In genomic region chr19:56085571-56086275, GRCh38 we compare ENCODE assay signal across 4 cellular contexts.
A peak's percentile ranks its signal among the peaks of the same experiment; 100 is the strongest.
TF ChIP-seq lines count a peak whose summit lies in the region.

No MANE protein-coding gene starts in this region.

TF ChIP-seq in A549, 52 proteins besides CTCF, POLR2A, EP300 and RAD21:
- TF ChIP-seq ZFP36 (IDR thresholded peaks at IDR 0.05; ENCODE audit: borderline replicate concordance, partially characterized antibody), result peak; percentile 74
- no peak for TF ChIP-seq ZSCAN20 (CRISPR knock-in tag; IDR thresholded peaks at IDR 0.05)

TF ChIP-seq in HEK293, 187 proteins besides CTCF, POLR2A, EP300 and RAD21:
- TF ChIP-seq, protein P1, sequence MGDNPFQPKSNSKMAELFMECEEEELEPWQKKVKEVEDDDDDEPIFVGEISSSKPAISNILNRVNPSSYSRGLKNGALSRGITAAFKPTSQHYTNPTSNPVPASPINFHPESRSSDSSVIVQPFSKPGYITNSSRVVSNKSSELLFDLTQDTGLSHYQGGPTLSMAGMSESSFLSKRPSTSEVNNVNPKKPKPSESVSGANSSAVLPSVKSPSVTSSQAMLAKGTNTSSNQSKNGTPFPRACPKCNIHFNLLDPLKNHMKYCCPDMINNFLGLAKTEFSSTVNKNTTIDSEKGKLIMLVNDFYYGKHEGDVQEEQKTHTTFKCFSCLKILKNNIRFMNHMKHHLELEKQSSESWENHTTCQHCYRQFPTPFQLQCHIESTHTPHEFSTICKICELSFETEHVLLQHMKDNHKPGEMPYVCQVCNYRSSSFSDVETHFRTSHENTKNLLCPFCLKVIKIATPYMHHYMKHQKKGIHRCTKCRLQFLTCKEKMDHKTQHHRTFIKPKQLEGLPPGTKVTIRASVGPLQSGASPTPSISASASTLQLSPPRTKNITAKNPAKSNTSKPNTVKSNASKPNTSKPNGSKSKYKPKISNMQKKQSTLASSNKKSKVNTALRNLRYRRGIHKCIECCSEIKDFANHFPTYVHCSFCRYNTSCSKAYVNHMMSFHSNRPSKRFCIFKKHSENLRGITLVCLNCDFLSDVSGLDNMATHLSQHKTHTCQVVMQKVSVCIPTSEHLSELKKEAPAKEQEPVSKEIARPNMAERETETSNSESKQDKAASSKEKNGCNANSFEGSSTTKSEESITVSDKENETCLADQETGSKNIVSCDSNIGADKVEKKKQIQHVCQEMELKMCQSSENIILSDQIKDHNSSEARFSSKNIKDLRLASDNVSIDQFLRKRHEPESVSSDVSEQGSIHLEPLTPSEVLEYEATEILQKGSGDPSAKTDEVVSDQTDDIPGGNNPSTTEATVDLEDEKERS (tag by site-specific recombination; IDR thresholded peaks at IDR 0.05), result no peak
- TF ChIP-seq ZNF548 (tag by site-specific recombination; IDR thresholded peaks at IDR 0.05) (no peak), EGR2 (tag by site-specific recombination; IDR thresholded peaks at IDR 0.05; ENCODE audit: low read depth) (no peak), ZNF768 (tag by site-specific recombination; IDR thresholded peaks at IDR 0.05) (peak; percentile 77), ZNF560 (tag by site-specific recombination; IDR thresholded peaks at IDR 0.05; ENCODE audit: borderline replicate concordance) (no peak), ZNF707 (tag by site-specific recombination; IDR thresholded peaks at IDR 0.05) (no peak), ZNF341 (tag by site-specific recombination; IDR thresholded peaks at IDR 0.05; ENCODE audit: low read depth) (no peak)
- TF ChIP-seq, protein P2, sequence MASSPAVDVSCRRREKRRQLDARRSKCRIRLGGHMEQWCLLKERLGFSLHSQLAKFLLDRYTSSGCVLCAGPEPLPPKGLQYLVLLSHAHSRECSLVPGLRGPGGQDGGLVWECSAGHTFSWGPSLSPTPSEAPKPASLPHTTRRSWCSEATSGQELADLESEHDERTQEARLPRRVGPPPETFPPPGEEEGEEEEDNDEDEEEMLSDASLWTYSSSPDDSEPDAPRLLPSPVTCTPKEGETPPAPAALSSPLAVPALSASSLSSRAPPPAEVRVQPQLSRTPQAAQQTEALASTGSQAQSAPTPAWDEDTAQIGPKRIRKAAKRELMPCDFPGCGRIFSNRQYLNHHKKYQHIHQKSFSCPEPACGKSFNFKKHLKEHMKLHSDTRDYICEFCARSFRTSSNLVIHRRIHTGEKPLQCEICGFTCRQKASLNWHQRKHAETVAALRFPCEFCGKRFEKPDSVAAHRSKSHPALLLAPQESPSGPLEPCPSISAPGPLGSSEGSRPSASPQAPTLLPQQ (tag by site-specific recombination; IDR thresholded peaks at IDR 0.05), result no peak
- TF ChIP-seq, protein P3, sequence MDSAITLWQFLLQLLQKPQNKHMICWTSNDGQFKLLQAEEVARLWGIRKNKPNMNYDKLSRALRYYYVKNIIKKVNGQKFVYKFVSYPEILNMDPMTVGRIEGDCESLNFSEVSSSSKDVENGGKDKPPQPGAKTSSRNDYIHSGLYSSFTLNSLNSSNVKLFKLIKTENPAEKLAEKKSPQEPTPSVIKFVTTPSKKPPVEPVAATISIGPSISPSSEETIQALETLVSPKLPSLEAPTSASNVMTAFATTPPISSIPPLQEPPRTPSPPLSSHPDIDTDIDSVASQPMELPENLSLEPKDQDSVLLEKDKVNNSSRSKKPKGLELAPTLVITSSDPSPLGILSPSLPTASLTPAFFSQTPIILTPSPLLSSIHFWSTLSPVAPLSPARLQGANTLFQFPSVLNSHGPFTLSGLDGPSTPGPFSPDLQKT (IDR thresholded peaks at IDR 0.05; ENCODE audit: borderline replicate concordance, low read depth, low read length), result no peak
TF ChIP-seq in HEK293: peak in this region for 1.

TF ChIP-seq in K562, 482 proteins besides CTCF, POLR2A, EP300 and RAD21 (continues in another document):
- no peak for TF ChIP-seq ZNF197 (CRISPR knock-in tag; IDR thresholded peaks at IDR 0.05; ENCODE audit: low read depth)
- no peak for TF ChIP-seq KLF1 (tag; IDR thresholded peaks at IDR 0.05)
- TF ChIP-seq KAT7 (CRISPR knock-in tag; IDR thresholded peaks at IDR 0.05; ENCODE audit: borderline replicate concordance), result no peak
- TF ChIP-seq KDM1A (IDR thresholded peaks at IDR 0.05), result peak; percentile 24 to 72; a peak in 3 of 4 replicates
- TF ChIP-seq TOE1 (IDR thresholded peaks at IDR 0.05; ENCODE audit: borderline replicate concordance), result no peak
- TF ChIP-seq TOE1 (CRISPR knock-in tag; IDR thresholded peaks at IDR 0.05; ENCODE audit: borderline replicate concordance, low read depth), result no peak
- TF ChIP-seq KAT2B (IDR thresholded peaks at IDR 0.05; ENCODE audit: low read depth, low read length), result no peak
- TF ChIP-seq ADNP (tag; IDR thresholded peaks at IDR 0.05), result no peak
- 0 out of 4 replicates have a peak, but pooled peaks of 1 of the 2 experiments have one; percentile 29 for TF ChIP-seq RCOR1 (IDR thresholded peaks at IDR 0.05; ENCODE audit: borderline replicate concordance in 1 of 2, low read depth in 2 of 2, low read length in 2 of 2)
- 0 out of 2 replicates have a peak, but pooled peaks have one; percentile 24 for TF ChIP-seq HDAC2 (IDR thresholded peaks at IDR 0.05)
- no peak for TF ChIP-seq ZNF277 (CRISPR knock-in tag; IDR thresholded peaks at IDR 0.05; ENCODE audit: borderline replicate concordance)
- no peak for TF ChIP-seq HLTF (IDR thresholded peaks at IDR 0.05)
- TF ChIP-seq MTA1 (IDR thresholded peaks at IDR 0.05; ENCODE audit: borderline replicate concordance), result no peak
- no peak for TF ChIP-seq ZFP1 (CRISPR knock-in tag; IDR thresholded peaks at IDR 0.05)
- TF ChIP-seq CEBPZ (IDR thresholded peaks at IDR 0.05; ENCODE audit: borderline replicate concordance, low read depth, low read length), result no peak
- TF ChIP-seq NFRKB (IDR thresholded peaks at IDR 0.05; ENCODE audit: low read depth), result no peak
- TF ChIP-seq ZNF134 (CRISPR knock-in tag; conservative IDR thresholded peaks at IDR 0.05), result no peak
- no peak for TF ChIP-seq GTF2A2 (tag; IDR thresholded peaks at IDR 0.05)
- no peak for TF ChIP-seq SIN3A (IDR thresholded peaks at IDR 0.05; ENCODE audit: borderline replicate concordance in 2 of 2, control insufficient read depth in 1 of 2, low read depth in 2 of 2, low read length in 2 of 2)
- peak; percentile 86 for TF ChIP-seq ZFP36 (IDR thresholded peaks at IDR 0.05; ENCODE audit: low read depth, low read length, partially characterized antibody)
- peak; percentile 89 for TF ChIP-seq RBM25 (IDR thresholded peaks at IDR 0.05; ENCODE audit: low read depth, low read length, severe bottlenecking)
- TF ChIP-seq POLR2AphosphoS2 (IDR thresholded peaks at IDR 0.05; ENCODE audit: low read length), result no peak

TF ChIP-seq in HepG2, 621 proteins besides CTCF, POLR2A, EP300 and RAD21:
- no peak for TF ChIP-seq ZSCAN9 (CRISPR knock-in tag; IDR thresholded peaks at IDR 0.05; ENCODE audit: borderline replicate concordance)
- TF ChIP-seq, protein P4, sequence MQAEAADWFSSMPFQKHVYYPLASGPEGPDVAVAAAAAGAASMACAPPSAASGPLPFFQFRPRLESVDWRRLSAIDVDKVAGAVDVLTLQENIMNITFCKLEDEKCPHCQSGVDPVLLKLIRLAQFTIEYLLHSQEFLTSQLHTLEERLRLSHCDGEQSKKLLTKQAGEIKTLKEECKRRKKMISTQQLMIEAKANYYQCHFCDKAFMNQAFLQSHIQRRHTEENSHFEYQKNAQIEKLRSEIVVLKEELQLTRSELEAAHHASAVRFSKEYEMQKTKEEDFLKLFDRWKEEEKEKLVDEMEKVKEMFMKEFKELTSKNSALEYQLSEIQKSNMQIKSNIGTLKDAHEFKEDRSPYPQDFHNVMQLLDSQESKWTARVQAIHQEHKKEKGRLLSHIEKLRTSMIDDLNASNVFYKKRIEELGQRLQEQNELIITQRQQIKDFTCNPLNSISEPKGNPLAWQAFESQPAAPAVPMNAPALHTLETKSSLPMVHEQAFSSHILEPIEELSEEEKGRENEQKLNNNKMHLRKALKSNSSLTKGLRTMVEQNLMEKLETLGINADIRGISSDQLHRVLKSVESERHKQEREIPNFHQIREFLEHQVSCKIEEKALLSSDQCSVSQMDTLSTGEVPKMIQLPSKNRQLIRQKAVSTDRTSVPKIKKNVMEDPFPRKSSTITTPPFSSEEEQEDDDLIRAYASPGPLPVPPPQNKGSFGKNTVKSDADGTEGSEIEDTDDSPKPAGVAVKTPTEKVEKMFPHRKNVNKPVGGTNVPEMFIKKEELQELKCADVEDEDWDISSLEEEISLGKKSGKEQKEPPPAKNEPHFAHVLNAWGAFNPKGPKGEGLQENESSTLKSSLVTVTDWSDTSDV (CRISPR knock-in tag; IDR thresholded peaks at IDR 0.05), result 0 out of 2 replicates have a peak, but pooled peaks have one; percentile 29
- no peak for TF ChIP-seq TCF12 (IDR thresholded peaks at IDR 0.05)
- no peak for TF ChIP-seq TCF12 (CRISPR knock-in tag; IDR thresholded peaks at IDR 0.05)
- peak; percentile 8 for TF ChIP-seq RBM22 (optimal IDR thresholded peaks at IDR 0.05; ENCODE audit: low read length)
- TF ChIP-seq ZNF768 (CRISPR knock-in tag; IDR thresholded peaks at IDR 0.05), result peak; percentile 99
- peak; percentile 95 for TF ChIP-seq ZMYM3 (CRISPR knock-in tag; IDR thresholded peaks at IDR 0.05)
- TF ChIP-seq HIVEP1 (CRISPR knock-in tag; IDR thresholded peaks at IDR 0.05), result no peak
- peak; percentile 22; the same call in 1 of the 2 replicates for TF ChIP-seq POLR2G (IDR thresholded peaks at IDR 0.05; ENCODE audit: low read depth, low read length)
- 0 out of 2 replicates have a peak, but pooled peaks have one; percentile 11 for TF ChIP-seq ZC3H13 (CRISPR knock-in tag; IDR thresholded peaks at IDR 0.05)
- peak; percentile 23 for TF ChIP-seq AGO2 (optimal IDR thresholded peaks at IDR 0.05; ENCODE audit: low read depth, low read length)
